In genomic region chr11:118328745-118329144, GRCh38 we compare ENCODE assay signal across 25 cellular contexts. TPM values are rescaled to one million over a fixed set of nuclear protein-coding genes. Genes with fewer than 3 reads are reported as not detected.
"Had no signal": no experiment of that assay in that cellular context is flagged by ENCODE, and none has a peak within 500 bp of the region (broad histone marks: within the 10 kb centered on the region; RNA-seq: fewer than 3 reads in every experiment).

No MANE protein-coding gene starts in this region.

- H3K27me3 ChIP-seq: hepatocyte, neutrophil, right lobe of liver, stomach, transverse colon had no signal

- H3K9me3 Mint-ChIP-seq: stimulated activated memory B cell treated with anti-CD40 and anti-IgM and Interleukin-4, amounts not matched to agents 10 μg/mL and 1 μg/mL and 100 μg/mL, for 72 hours had no signal

- H3K36me3 Mint-ChIP-seq: naive B cell; stimulated activated memory B cell treated with anti-CD40 and anti-IgM and Interleukin-4, amounts not matched to agents 10 μg/mL and 1 μg/mL and 100 μg/mL, for 72 hours had no signal

- DNase-seq: cortex of kidney; dorsolateral prefrontal cortex; effector CD8-positive, alpha-beta T cell; foreskin melanocyte; head of caudate nucleus; left colon; left ventricle myocardium superior; mesendoderm; naive B cell; psoas muscle; retina; right lobe of liver; stimulated activated CD4-positive, alpha-beta T cell treated with anti-CD3 and anti-CD28 coated beads, Interleukin-4, amount 100 ng/mL, for 1 hour; stimulated activated CD8-positive, alpha-beta memory T cell treated with anti-CD3 and anti-CD28 coated beads, Interleukin-4, amount 100 ng/mL, for 48 hours; stomach; substantia nigra; transverse colon had no signal

- ATAC-seq: left colon; left ventricle myocardium superior; psoas muscle; right lobe of liver; stimulated activated memory B cell treated with anti-CD40 and anti-IgM and Interleukin-4, amounts not matched to agents 10 μg/mL and 1 μg/mL and 100 μg/mL, for 72 hours had no signal

- H3K27ac ChIP-seq: dorsolateral prefrontal cortex, hepatocyte, neutrophil, psoas muscle, right lobe of liver, stomach, thoracic aorta, transverse colon had no signal

- H3K4me3 Mint-ChIP-seq: naive B cell; stimulated activated memory B cell treated with anti-CD40 and anti-IgM and Interleukin-4, amounts not matched to agents 10 μg/mL and 1 μg/mL and 100 μg/mL, for 72 hours had no signal

- H3K36me3 ChIP-seq: neutrophil, right lobe of liver, stomach, thoracic aorta, transverse colon had no signal

- H3K4me1 ChIP-seq: psoas muscle, right lobe of liver, stomach, transverse colon had no signal

- H3K27ac Mint-ChIP-seq: naive B cell; stimulated activated memory B cell treated with anti-CD40 and anti-IgM and Interleukin-4, amounts not matched to agents 10 μg/mL and 1 μg/mL and 100 μg/mL, for 72 hours had no signal

- H3K4me3 ChIP-seq: dorsolateral prefrontal cortex, hepatocyte, lung, psoas muscle, right lobe of liver, stomach, thoracic aorta, transverse colon had no signal

- H3K9me3 ChIP-seq: neutrophil, psoas muscle, right lobe of liver, stomach, thoracic aorta, transverse colon had no signal

- H3K4me1 Mint-ChIP-seq: stimulated activated memory B cell treated with anti-CD40 and anti-IgM and Interleukin-4, amounts not matched to agents 10 μg/mL and 1 μg/mL and 100 μg/mL, for 72 hours had no signal

- H3K27me3 Mint-ChIP-seq: stimulated activated memory B cell treated with anti-CD40 and anti-IgM and Interleukin-4, amounts not matched to agents 10 μg/mL and 1 μg/mL and 100 μg/mL, for 72 hours had no signal

RNA-seq across cellular contexts. Expression of gene CD3D, which starts 13.8 kb away (rescaled TPM):
- total RNA-seq: kidney epithelial cell, osteoblast had no signal
- polyA plus RNA-seq: neural cell had no signal

RNA-seq across cellular contexts. Expression of gene CD3G, which starts 15.4 kb away (rescaled TPM):
- total RNA-seq: kidney epithelial cell, osteoblast had no signal
- polyA plus RNA-seq: neural cell had no signal

RNA-seq across cellular contexts. Expression of gene CD3E, which starts 24.2 kb away (rescaled TPM):
- total RNA-seq: hepatocyte, kidney epithelial cell, osteoblast had no signal
- polyA plus RNA-seq: hepatocyte, neural cell had no signal
